ENCODE assay signal across 11 cellular contexts in genomic region chr4:20255251-20255586, GRCh38. TPM values are rescaled to one million over a fixed set of nuclear protein-coding genes. Genes with fewer than 3 reads are reported as not detected.
DNase-seq lines count a peak whose midpoint lies in the region; ATAC-seq and TF ChIP-seq lines count a peak whose summit lies in the region.
"Had no signal": no experiment of that assay in that cellular context is flagged by ENCODE, and none has a peak within 500 bp of the region (broad histone marks: within the 10 kb centered on the region; RNA-seq: fewer than 3 reads in every experiment).

No MANE protein-coding gene starts in this region.

- TF ChIP-seq CTCF in choroid plexus epithelial cell (conservative IDR thresholded peaks at IDR 0.05; ENCODE audit: low read depth, low read length) = no peak
- TF ChIP-seq CTCF in lung (IDR thresholded peaks at IDR 0.05; ENCODE audit: control extremely low read depth, extremely low read depth) = no peak
- no peak for TF ChIP-seq CTCF in suprapubic skin (IDR thresholded peaks at IDR 0.05)

- H3K27me3 ChIP-seq in HUES48 (ENCODE audit: control insufficient read depth, insufficient read depth, low read length) = peaks cover 75% of the 10 kb centered on the region
- no peaks in the 10 kb centered on the region for H3K27me3 ChIP-seq in lung (ENCODE audit: control insufficient read depth, insufficient read depth)
- peaks cover 42% of the 10 kb centered on the region for H3K27me3 ChIP-seq in suprapubic skin

- DNase-seq in choroid plexus epithelial cell (ENCODE audit: low read depth) = no peak
- no peak for DNase-seq in lung (ENCODE audit: low spot score)
- DNase-seq in suprapubic skin (ENCODE audit: low spot score in 2 of 2) = no peak
- DNase-seq in putamen (ENCODE audit: low spot score) = no peak
- no peak for DNase-seq in HK-2 (ENCODE audit: unreplicated experiment)
- no peak for DNase-seq in HT-29 (ENCODE audit: low spot score)
- DNase-seq: GDM1, midbrain, SW 1271 had no signal

- no peak for TF ChIP-seq POLR2A in suprapubic skin (IDR thresholded peaks at IDR 0.05)

- peak overlapping the region; percentile 85 for H3K4me3 ChIP-seq in HUES48 (ENCODE audit: low read depth, low read length)
- H3K4me3 ChIP-seq in choroid plexus epithelial cell (ENCODE audit: low read depth, low read length) = peak overlapping the region; percentile 73
- peak overlapping the region; percentile 48 for H3K4me3 ChIP-seq in lung
- peak overlapping the region; percentile 54 for H3K4me3 ChIP-seq in suprapubic skin

- H3K36me3 ChIP-seq in HUES48 (ENCODE audit: control insufficient read depth, insufficient read depth, low read length) (no peaks in the 10 kb centered on the region), lung (ENCODE audit: control insufficient read depth in 2 of 2, insufficient read depth in 2 of 2, low read length in 2 of 2) (no peaks in the 10 kb centered on the region), suprapubic skin (no peaks in the 10 kb centered on the region)

- 12 to 15% methylated on average over 8 of the region's 8 CpGs for WGBS in lung, 2 donors
- 37% methylated on average over 8 of the region's 8 CpGs for WGBS in suprapubic skin

- H3K4me1 ChIP-seq in HUES48 (ENCODE audit: control insufficient read depth, insufficient read depth, low read length) = peaks cover 45% of the 10 kb centered on the region
- peaks cover 0 to 12% of the 10 kb centered on the region in 2 donors for H3K4me1 ChIP-seq in lung (ENCODE audit: control insufficient read depth in 2 of 2, insufficient read depth in 2 of 2, low read length in 2 of 2)
- peaks cover 41% of the 10 kb centered on the region for H3K4me1 ChIP-seq in suprapubic skin

- no peaks in the 10 kb centered on the region for H3K9me3 ChIP-seq in HUES48 (ENCODE audit: control insufficient read depth, insufficient read depth, low read length)
- H3K9me3 ChIP-seq in lung (ENCODE audit: control insufficient read depth in 2 of 2, insufficient read depth in 1 of 2, low read length in 1 of 2) = no peaks in the 10 kb centered on the region
- H3K9me3 ChIP-seq in suprapubic skin = no peaks in the 10 kb centered on the region

- H3K9ac ChIP-seq in HUES48 (ENCODE audit: low read depth, low read length) = no peak overlapping the region

- no peak for TF ChIP-seq EP300 in suprapubic skin (IDR thresholded peaks at IDR 0.05)

- ATAC-seq in lung (ENCODE audit: insufficient read depth, low FRiP score) = no peak
- no peak for ATAC-seq in GM19397 (IDR thresholded peaks at IDR 0.05; ENCODE audit: unreplicated experiment)

- H3K27ac ChIP-seq in HUES48 (ENCODE audit: low read depth, low read length) (no peak overlapping the region), lung (ENCODE audit: low read depth in 1 of 2, low read length in 1 of 2) (no peak overlapping the region), suprapubic skin (peak overlapping the region; percentile 30)

RNA-seq across cellular contexts. Expression of gene SLIT2, which starts 3.5 kb away (rescaled TPM):
- total RNA-seq in lung (100 to 1,000 TPM in 1 of 2 donors, 10 to 100 TPM in 1; 56.0 to 159 TPM), suprapubic skin (1 to 10 TPM; 2.5 to 4.7 (median 3.0) TPM)
- polyA plus RNA-seq in lung = 1 to 10 TPM; 6.6 to 8.8 TPM
- total RNA-seq in HT-29 (2014; rRNA removed; shearing (Covaris generic)) = not detected in 2 replicates

Comparison
In these comparisons a context has a peak if more than half of its experiments do, and no peak if none do; other contexts are left out.
1. RNA of gene SLIT2, which starts 3.5 kb away (total RNA-seq): 56.0 to 159 TPM in lung; 2.5 to 4.7 TPM in suprapubic skin and not detected in HT-29; every median in the first group is over 4 times any median in the second.
2. Peak in every context shown above with its lines, with median percentiles within 50 percentile points of each other: H3K4me3 ChIP-seq.